In the genomic region with DNA sequence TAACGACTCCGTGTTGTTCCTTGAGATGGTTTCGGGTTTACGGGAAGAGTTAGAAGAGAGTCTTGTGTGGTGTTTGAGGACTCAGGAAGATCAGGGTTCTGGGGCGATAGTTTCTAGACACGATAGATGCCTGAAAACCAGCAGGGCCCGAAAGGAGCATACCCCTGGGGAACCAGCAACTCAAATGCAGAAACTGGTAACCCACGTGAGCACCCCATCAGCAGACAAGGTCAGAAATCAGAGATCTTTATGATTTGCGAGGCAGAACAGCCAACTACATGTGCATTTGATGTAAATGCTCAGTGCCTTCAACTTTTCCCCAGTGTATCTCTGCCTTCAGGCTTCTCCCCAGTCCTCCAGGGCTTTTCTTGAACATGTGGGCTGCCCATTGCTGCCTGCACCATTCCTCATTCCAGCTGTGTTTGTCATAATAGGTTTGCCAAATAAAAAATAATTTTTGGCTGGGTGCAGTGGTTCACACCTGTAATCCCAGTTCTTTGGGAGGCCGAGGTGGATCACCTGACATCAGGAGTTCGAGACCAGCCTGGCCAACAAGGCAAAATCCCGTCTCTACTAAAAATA, we compare ENCODE assay signal across 25 cellular contexts.
"Had no signal": no experiment of that assay in that cellular context is flagged by ENCODE, and none has a peak within 500 bp of the region (broad histone marks: within the 10 kb centered on the region; RNA-seq: fewer than 3 reads in every experiment).

No MANE protein-coding gene starts in this region.

- H3K27me3 ChIP-seq: ovary, right atrium auricular region, right lobe of liver, tibial nerve, upper lobe of left lung, vagina had no signal

- DNase-seq: hypothalamus; immature natural killer cell; kidney; left ventricle myocardium inferior; midbrain; mucosa of descending colon; naive thymus-derived CD4-positive, alpha-beta T cell; ovary; right lobe of liver; stimulated activated CD4-positive, alpha-beta T cell treated with anti-CD3 and anti-CD28 coated beads, Interleukin-1b, Interleukin-23, amount 100 ng/mL, for 48 hours; stimulated activated CD4-positive, alpha-beta T cell treated with anti-CD3 and anti-CD28 coated beads, Interleukin-2, amount 100 ng/mL, for 48 hours; stimulated activated CD4-positive, alpha-beta T cell treated with anti-CD3 and anti-CD28 coated beads, Interleukin-4, amount 100 ng/mL, for 4 hours; stimulated activated CD8-positive, alpha-beta memory T cell treated with anti-CD3 and anti-CD28 coated beads, Interleukin-4, amount 100 ng/mL, for 48 hours; stimulated activated naive CD4-positive, alpha-beta T cell treated with Interleukin-2 at 50 U/mL for 16 hours; stimulated activated naive CD8-positive, alpha-beta T cell treated with anti-CD3 and anti-CD28 coated beads, Interleukin-15, amount 100 ng/mL, for 72 hours; substantia nigra; upper lobe of left lung had no signal

- H3K4me3 Mint-ChIP-seq: immature natural killer cell; naive thymus-derived CD4-positive, alpha-beta T cell; natural killer cell treated with Interleukin-12 subunit alpha and Interleukin-12 subunit beta and Interleukin-15 and Interleukin-18, amount 100 ng/mL, for 72 hours; stimulated activated memory B cell treated with anti-CD40 and anti-IgM and Interleukin-4, amounts not matched to agents 10 μg/mL and 1 μg/mL and 100 μg/mL, for 72 hours; stimulated activated naive CD8-positive, alpha-beta T cell treated with anti-CD3 and anti-CD28 coated beads, Interleukin-15, amount 100 ng/mL, for 72 hours had no signal

- H3K4me1 ChIP-seq: left ventricle myocardium inferior, right atrium auricular region, right lobe of liver, tibial nerve, upper lobe of left lung, vagina had no signal

- H3K36me3 Mint-ChIP-seq: naive thymus-derived CD4-positive, alpha-beta T cell had no signal

- H3K9me3 ChIP-seq: left ventricle myocardium inferior, mucosa of descending colon, ovary, right atrium auricular region, right lobe of liver, tibial nerve, upper lobe of left lung, vagina had no signal

- H3K27me3 Mint-ChIP-seq: naive thymus-derived CD4-positive, alpha-beta T cell; natural killer cell treated with Interleukin-12 subunit alpha and Interleukin-12 subunit beta and Interleukin-15 and Interleukin-18, amount 100 ng/mL, for 72 hours; stimulated activated memory B cell treated with anti-CD40 and anti-IgM and Interleukin-4, amounts not matched to agents 10 μg/mL and 1 μg/mL and 100 μg/mL, for 72 hours; stimulated activated naive CD8-positive, alpha-beta T cell treated with anti-CD3 and anti-CD28 coated beads, Interleukin-15, amount 100 ng/mL, for 72 hours had no signal

- H3K27ac Mint-ChIP-seq: immature natural killer cell; naive thymus-derived CD4-positive, alpha-beta T cell; natural killer cell treated with Interleukin-12 subunit alpha and Interleukin-12 subunit beta and Interleukin-15 and Interleukin-18, amount 100 ng/mL, for 72 hours; progenitor cell of endocrine pancreas; stimulated activated memory B cell treated with anti-CD40 and anti-IgM and Interleukin-4, amounts not matched to agents 10 μg/mL and 1 μg/mL and 100 μg/mL, for 72 hours; stimulated activated naive CD8-positive, alpha-beta T cell treated with anti-CD3 and anti-CD28 coated beads, Interleukin-15, amount 100 ng/mL, for 72 hours had no signal

- H3K4me2 ChIP-seq: smooth muscle cell had no signal

- H3K4me3 ChIP-seq: left ventricle myocardium inferior, lung, mucosa of descending colon, ovary, right atrium auricular region, right lobe of liver, smooth muscle cell, tibial nerve, upper lobe of left lung, vagina had no signal

- H3K4me1 Mint-ChIP-seq: immature natural killer cell; stimulated activated memory B cell treated with anti-CD40 and anti-IgM and Interleukin-4, amounts not matched to agents 10 μg/mL and 1 μg/mL and 100 μg/mL, for 72 hours; stimulated activated naive CD8-positive, alpha-beta T cell treated with anti-CD3 and anti-CD28 coated beads, Interleukin-15, amount 100 ng/mL, for 72 hours had no signal

- H3K36me3 ChIP-seq: left ventricle myocardium inferior, ovary, right atrium auricular region, right lobe of liver, tibial nerve, upper lobe of left lung, vagina had no signal

- ATAC-seq: mucosa of descending colon; naive thymus-derived CD4-positive, alpha-beta T cell; natural killer cell treated with Interleukin-12 subunit alpha and Interleukin-12 subunit beta and Interleukin-15 and Interleukin-18, amount 100 ng/mL, for 72 hours; right lobe of liver; stimulated activated memory B cell treated with anti-CD40 and anti-IgM and Interleukin-4, amounts not matched to agents 10 μg/mL and 1 μg/mL and 100 μg/mL, for 72 hours; stimulated activated naive CD8-positive, alpha-beta T cell treated with anti-CD3 and anti-CD28 coated beads, Interleukin-15, amount 100 ng/mL, for 72 hours had no signal

- H3K27ac ChIP-seq: left ventricle myocardium inferior, ovary, right atrium auricular region, right lobe of liver, tibial nerve, upper lobe of left lung, vagina had no signal
